ENCODE assay signal across 1 cellular context in the genomic region with DNA sequence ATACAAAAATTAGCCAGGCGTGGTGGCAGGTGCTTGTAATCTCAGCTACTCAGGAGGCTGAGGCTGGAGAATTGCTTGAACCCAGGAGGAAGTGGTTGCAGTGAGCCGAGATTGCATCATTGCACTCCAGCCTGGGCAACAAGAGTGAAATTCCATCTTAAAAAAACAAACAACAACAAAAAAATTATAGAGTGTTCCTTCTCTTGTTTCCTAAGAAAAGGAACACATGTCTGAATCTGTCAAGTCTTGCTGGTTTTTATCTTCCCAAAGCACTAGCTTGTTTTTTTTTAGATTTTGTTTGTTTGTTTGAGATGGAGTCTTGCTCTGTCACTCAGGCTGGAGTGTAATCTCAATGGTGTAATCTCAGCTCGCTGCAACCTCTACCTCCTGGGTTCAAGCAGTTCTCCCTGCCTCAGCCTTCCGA.
A peak's percentile ranks its signal among the peaks of the same experiment; 100 is the strongest.
TF ChIP-seq lines count a peak whose summit lies in the region.

No MANE protein-coding gene starts in this region.

TF ChIP-seq in GM12878, 131 proteins besides CTCF, POLR2A, EP300 and RAD21:
- TF ChIP-seq EED (IDR thresholded peaks at IDR 0.05; ENCODE audit: low read depth): peak; percentile 42; the same call in 1 of the 2 replicates
- TF ChIP-seq IKZF1 (conservative IDR thresholded peaks at IDR 0.05): 0 out of 2 replicates have a peak, but pooled peaks have one; percentile 10
- TF ChIP-seq PKNOX1 (IDR thresholded peaks at IDR 0.05): peak; percentile 38; the same call in 1 of the 2 replicates
